In genomic region chr5:81136557-81136956, GRCh38 we compare ENCODE assay signal across 30 cellular contexts.
"Had no signal": no experiment of that assay in that cellular context is flagged by ENCODE, and none has a peak within 500 bp of the region (broad histone marks: within the 10 kb centered on the region; RNA-seq: fewer than 3 reads in every experiment).

No MANE protein-coding gene starts in this region.

- H3K9me3 ChIP-seq: neutrophil, ovary, psoas muscle, right lobe of liver, sigmoid colon, stomach, thoracic aorta, thyroid gland, upper lobe of left lung, vagina had no signal

- H3K27me3 ChIP-seq: neutrophil, ovary, right lobe of liver, sigmoid colon, stomach, thyroid gland, tibial nerve, upper lobe of left lung, vagina had no signal

- DNase-seq: nephron progenitor cell; nucleus accumbens; ovary; posterior cingulate gyrus; psoas muscle; right cardiac atrium; right lobe of liver; sigmoid colon; small intestine; stimulated activated CD4-positive, alpha-beta T cell treated with anti-CD3 and anti-CD28 coated beads, Interleukin-15, amount 100 ng/mL, for 24 hours; stimulated activated CD4-positive, alpha-beta T cell treated with anti-CD3 and anti-CD28 coated beads, Interleukin-2, amount 100 ng/mL, for 24 hours; stimulated activated CD4-positive, alpha-beta T cell treated with anti-CD3 and anti-CD28 coated beads, Interleukin-2, amount 100 ng/mL, for 48 hours; stimulated activated CD4-positive, alpha-beta T cell treated with anti-CD3 and anti-CD28 coated beads, Interleukin-4, amount 100 ng/mL, for 24 hours; stimulated activated naive B cell treated with anti-CD40 and anti-IgM and Interleukin-4, amounts not matched to agents 10 μg/mL and 1 μg/mL and 100 μg/mL, for 72 hours; stimulated activated naive CD4-positive, alpha-beta T cell treated with Interleukin-2 at 50 U/mL for 16 hours; stomach; thyroid gland; trophoblast cell; upper lobe of left lung had no signal

- H3K4me1 Mint-ChIP-seq: nephron progenitor cell; stimulated activated naive B cell treated with anti-CD40 and anti-IgM and Interleukin-4, amounts not matched to agents 10 μg/mL and 1 μg/mL and 100 μg/mL, for 72 hours had no signal

- H3K36me3 ChIP-seq: neutrophil, ovary, right lobe of liver, sigmoid colon, stomach, thoracic aorta, thyroid gland, tibial nerve, upper lobe of left lung, vagina had no signal

- H3K9me3 Mint-ChIP-seq: stimulated activated effector memory CD8-positive, alpha-beta T cell treated with anti-CD3 and anti-CD28 coated beads, Interleukin-12 subunit alpha, Interleukin-12 subunit beta, amount 100 ng/mL, for 72 hours; stimulated activated naive CD8-positive, alpha-beta T cell treated with anti-CD3 and anti-CD28 coated beads, Interleukin-15, Interleukin-2, amounts not matched to agents 100 ng/mL and 50 ng/mL, for 24 hours had no signal

- H3K27ac ChIP-seq: neutrophil, ovary, parathyroid adenoma, psoas muscle, right lobe of liver, sigmoid colon, stomach, thoracic aorta, thyroid gland, tibial nerve, upper lobe of left lung, vagina had no signal

- H2AFZ ChIP-seq: parathyroid adenoma had no signal

- ATAC-seq: natural killer cell treated with Interleukin-12 subunit alpha and Interleukin-12 subunit beta and Interleukin-15 and Interleukin-18, amount 100 ng/mL, for 72 hours; psoas muscle; right cardiac atrium; right lobe of liver; stimulated activated effector memory CD8-positive, alpha-beta T cell treated with anti-CD3 and anti-CD28 coated beads, Interleukin-12 subunit alpha, Interleukin-12 subunit beta, amount 100 ng/mL, for 72 hours; stimulated activated naive B cell treated with anti-CD40 and anti-IgM and Interleukin-4, amounts not matched to agents 10 μg/mL and 1 μg/mL and 100 μg/mL, for 72 hours had no signal

- H3K27ac Mint-ChIP-seq: natural killer cell treated with Interleukin-12 subunit alpha and Interleukin-12 subunit beta and Interleukin-15 and Interleukin-18, amount 100 ng/mL, for 72 hours; nephron progenitor cell; progenitor cell of endocrine pancreas; stimulated activated effector memory CD8-positive, alpha-beta T cell treated with anti-CD3 and anti-CD28 coated beads, Interleukin-12 subunit alpha, Interleukin-12 subunit beta, amount 100 ng/mL, for 72 hours; stimulated activated naive B cell treated with anti-CD40 and anti-IgM and Interleukin-4, amounts not matched to agents 10 μg/mL and 1 μg/mL and 100 μg/mL, for 72 hours; stimulated activated naive CD8-positive, alpha-beta T cell treated with anti-CD3 and anti-CD28 coated beads, Interleukin-15, Interleukin-2, amounts not matched to agents 100 ng/mL and 50 ng/mL, for 24 hours had no signal

- H3K4me1 ChIP-seq: parathyroid adenoma, psoas muscle, right lobe of liver, thyroid gland, upper lobe of left lung had no signal

- H3K36me3 Mint-ChIP-seq: natural killer cell treated with Interleukin-12 subunit alpha and Interleukin-12 subunit beta and Interleukin-15 and Interleukin-18, amount 100 ng/mL, for 72 hours had no signal

- H3K27me3 Mint-ChIP-seq: natural killer cell treated with Interleukin-12 subunit alpha and Interleukin-12 subunit beta and Interleukin-15 and Interleukin-18, amount 100 ng/mL, for 72 hours; progenitor cell of endocrine pancreas; stimulated activated naive CD8-positive, alpha-beta T cell treated with anti-CD3 and anti-CD28 coated beads, Interleukin-15, Interleukin-2, amounts not matched to agents 100 ng/mL and 50 ng/mL, for 24 hours had no signal

- H3K4me3 ChIP-seq: ovary, psoas muscle, right lobe of liver, sigmoid colon, stomach, thoracic aorta, thyroid gland, tibial nerve, upper lobe of left lung, vagina had no signal

- FAIRE-seq: small intestine, urothelium cell line had no signal

- H3K9ac ChIP-seq: parathyroid adenoma had no signal

- H3K4me3 Mint-ChIP-seq: natural killer cell treated with Interleukin-12 subunit alpha and Interleukin-12 subunit beta and Interleukin-15 and Interleukin-18, amount 100 ng/mL, for 72 hours; nephron progenitor cell; neural crest cell; stimulated activated effector memory CD8-positive, alpha-beta T cell treated with anti-CD3 and anti-CD28 coated beads, Interleukin-12 subunit alpha, Interleukin-12 subunit beta, amount 100 ng/mL, for 72 hours; stimulated activated naive B cell treated with anti-CD40 and anti-IgM and Interleukin-4, amounts not matched to agents 10 μg/mL and 1 μg/mL and 100 μg/mL, for 72 hours; stimulated activated naive CD8-positive, alpha-beta T cell treated with anti-CD3 and anti-CD28 coated beads, Interleukin-15, Interleukin-2, amounts not matched to agents 100 ng/mL and 50 ng/mL, for 24 hours had no signal

- H3K79me2 ChIP-seq: parathyroid adenoma had no signal
